32 cellular contexts compared by ENCODE assay signal in the genomic region with DNA sequence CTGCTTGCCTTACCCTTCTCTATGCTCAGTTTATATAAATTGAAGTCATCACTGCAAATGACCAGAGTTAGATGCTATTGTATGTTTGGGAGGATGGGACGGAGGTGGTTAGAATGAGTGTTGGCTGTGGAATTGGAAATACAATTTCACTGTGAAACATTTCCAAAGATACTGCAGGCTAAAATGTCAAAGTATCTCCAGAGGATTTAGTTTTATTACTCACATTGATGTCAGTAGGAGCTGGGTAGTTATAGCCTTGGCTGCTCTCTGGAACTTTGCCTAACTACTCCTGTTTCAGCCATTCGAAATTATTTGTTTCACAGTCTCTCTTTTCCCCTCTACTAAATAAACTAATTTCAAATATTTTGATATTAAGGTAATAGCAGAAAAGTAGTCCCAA.
DNase-seq lines count a peak whose midpoint lies in the region; ATAC-seq and TF ChIP-seq lines count a peak whose summit lies in the region.
"Had no signal": no experiment of that assay in that cellular context is flagged by ENCODE, and none has a peak within 500 bp of the region (broad histone marks: within the 10 kb centered on the region; RNA-seq: fewer than 3 reads in every experiment).

No MANE protein-coding gene starts in this region.

- H3K4me2 ChIP-seq in GM23248 (ENCODE audit: unreplicated experiment) = peak overlapping the region; percentile 18
- H3K4me2 ChIP-seq in SK-N-SH = no peak overlapping the region
- H3K4me2 ChIP-seq: GM23338, hepatocyte had no signal

- no peak for TF ChIP-seq EP300 in SK-N-SH (IDR thresholded peaks at IDR 0.05; ENCODE audit: borderline replicate concordance in 1 of 2, low read depth in 1 of 2, low read length in 1 of 2)

- H3F3A ChIP-seq in GM23248 (ENCODE audit: insufficient read depth) (peaks cover 8% of the 10 kb centered on the region; the same call in 1 of the 2 replicates), SK-N-SH (replicated peaks; ENCODE audit: insufficient read depth) (no peaks in the 10 kb centered on the region)

- 3 to 6% methylated on average over 2 of the region's 2 CpGs for WGBS in GM23248 (ENCODE audit: low coverage in 1 of 2, low lambda C conversion rate in 2 of 2, missing lambda C conversion rate in 2 of 2), 2 experiments
- 58% methylated on average over 2 of the region's 2 CpGs for WGBS in SK-N-SH (ENCODE audit: low lambda C conversion rate)

- TF ChIP-seq RAD21 in SK-N-SH (IDR thresholded peaks at IDR 0.05; ENCODE audit: low read length) = no peak

- H3K4me3 ChIP-seq in AG09309 (ENCODE audit: control insufficient read depth, low read depth, low read length) (no peak overlapping the region), GM23248 (no peak overlapping the region; the same call in 1 of the 2 replicates), SK-N-SH (ENCODE audit: low read depth in 2 of 2, low read length in 1 of 2) (no peak overlapping the region)
- H3K4me3 ChIP-seq: gastroesophageal sphincter, GM23338, hepatocyte, spleen, tibial artery had no signal

- H2AFZ ChIP-seq in GM23248 = peak overlapping the region; percentile 42
- H2AFZ ChIP-seq in SK-N-SH (ENCODE audit: low read depth) = no peak overlapping the region
- H2AFZ ChIP-seq: GM23338, hepatocyte had no signal

- H3K27me3 ChIP-seq in GM23248 (replicated peaks; ENCODE audit: insufficient read depth) = no peaks in the 10 kb centered on the region
- H3K27me3 ChIP-seq in SK-N-SH (ENCODE audit: insufficient read depth) = no peaks in the 10 kb centered on the region
- H3K27me3 ChIP-seq: gastroesophageal sphincter, hepatocyte, spleen, tibial artery had no signal

- TF ChIP-seq CTCF in AG09309 (IDR thresholded peaks at IDR 0.05; ENCODE audit: control insufficient read depth, insufficient read depth, low read depth, low read length, missing control alignments) = no peak
- TF ChIP-seq CTCF in SK-N-SH (IDR thresholded peaks at IDR 0.05) = no peak

- no peaks in the 10 kb centered on the region for H3K36me3 ChIP-seq in GM23248 (ENCODE audit: low read depth)
- no peaks in the 10 kb centered on the region for H3K36me3 ChIP-seq in SK-N-SH (replicated peaks in 1 of 2; ENCODE audit: control insufficient read depth in 1 of 2, insufficient read depth in 2 of 2, low read length in 1 of 2)
- H3K36me3 ChIP-seq: gastroesophageal sphincter, spleen, tibial artery had no signal

- H3K79me2 ChIP-seq in GM23248 (ENCODE audit: insufficient read depth) (no peaks in the 10 kb centered on the region), SK-N-SH (ENCODE audit: insufficient read depth) (no peaks in the 10 kb centered on the region)
- H3K79me2 ChIP-seq: hepatocyte had no signal

- peaks cover 13% of the 10 kb centered on the region for H3K4me1 ChIP-seq in GM23248 (ENCODE audit: insufficient read depth)
- no peaks in the 10 kb centered on the region for H3K4me1 ChIP-seq in SK-N-SH (ENCODE audit: control insufficient read depth in 1 of 2, insufficient read depth in 2 of 2, low read depth in 1 of 2, low read length in 1 of 2)
- H3K4me1 ChIP-seq: gastroesophageal sphincter, spleen had no signal

- no peaks in the 10 kb centered on the region for H3K9me2 ChIP-seq in GM23248 (ENCODE audit: insufficient read depth)
- no peaks in the 10 kb centered on the region for H3K9me2 ChIP-seq in SK-N-SH

- DNase-seq in AG09309 (ENCODE audit: low read depth) (peak; percentile 18), GM23248 (peak; percentile 76), fibroblast of gingiva (ENCODE audit: low read depth) (peak; percentile 74), sciatic nerve (ENCODE audit: low spot score) (no peak), SK-N-SH (no peak), NK-92 (lab: John Stamatoyannopoulos, UW; ENCODE audit: unreplicated experiment) (no peak)
- DNase-seq in natural killer cell treated with Interleukin-12 subunit alpha and Interleukin-12 subunit beta and Interleukin-15 and Interleukin-18, amount 100 ng/mL, for 72 hours (ENCODE audit: low spot score) = no peak
- DNase-seq: activated CD8-positive, alpha-beta memory T cell treated with anti-CD3 and anti-CD28 coated beads, Interleukin-2, amount 10 ng/mL, durations not matched to agents 7 days and 5 days; activated gamma-delta T cell treated with Interleukin-2 at 50 U/mL for 16 hours; activated naive CD8-positive, alpha-beta T cell treated with anti-CD3 and anti-CD28 coated beads, Interleukin-2, amount 10 ng/mL, durations not matched to agents 7 days and 5 days; activated T-cell treated with anti-CD3 and anti-CD28 coated beads, Interleukin-2, amount 50 U/mL, for 4 hours; erythroblast; HFFc6; left cardiac atrium; mammary epithelial cell; MV-4-11; NCI-H1436; NCI-H2081 treated with DMSO at 0.1 percent for 48 hours; NCI-H345; NCI-H774; nephron progenitor cell; RPMI8226; spleen; stimulated activated CD4-positive, alpha-beta T cell treated with anti-CD3 and anti-CD28 coated beads, Interleukin-2, amount 100 ng/mL, for 24 hours; T-helper 1 cell; tibial artery had no signal

- POLR2A ChIA-PET in SK-N-SH (lab: Yijun Ruan, JAX) = no interaction called here

- H3K4me3 Mint-ChIP-seq in natural killer cell treated with Interleukin-12 subunit alpha and Interleukin-12 subunit beta and Interleukin-15 and Interleukin-18, amount 100 ng/mL, for 72 hours = no peak overlapping the region
- H3K4me3 Mint-ChIP-seq: activated CD8-positive, alpha-beta memory T cell treated with anti-CD3 and anti-CD28 coated beads, Interleukin-2, amount 10 ng/mL, durations not matched to agents 7 days and 5 days; activated naive CD8-positive, alpha-beta T cell treated with anti-CD3 and anti-CD28 coated beads, Interleukin-2, amount 10 ng/mL, durations not matched to agents 7 days and 5 days; activated T-cell treated with anti-CD3 and anti-CD28 coated beads, Interleukin-2, amount 50 U/mL, for 4 hours; central memory CD8-positive, alpha-beta T cell; dendritic cell treated with granulocyte-macrophage colony-stimulating factor and Interleukin-4, amounts not matched to agents 40 ng/mL and 50 ng/mL, for 4 days; GM23338; HFFc6; nephron progenitor cell; stimulated activated naive CD8-positive, alpha-beta T cell treated with anti-CD3 and anti-CD28 coated beads, Interleukin-15, Interleukin-2, amounts not matched to agents 100 ng/mL and 50 ng/mL, for 24 hours had no signal

- peak overlapping the region; percentile 28 for H3K27ac ChIP-seq in GM23248
- H3K27ac ChIP-seq in SK-N-SH (ENCODE audit: low read depth in 2 of 2, low read length in 1 of 2) = no peak overlapping the region
- H3K27ac ChIP-seq: gastroesophageal sphincter, hepatocyte, spleen, tibial artery had no signal

- peak; percentile 81 for ATAC-seq in sciatic nerve
- ATAC-seq in natural killer cell treated with Interleukin-12 subunit alpha and Interleukin-12 subunit beta and Interleukin-15 and Interleukin-18, amount 100 ng/mL, for 72 hours = no peak
- ATAC-seq: activated CD8-positive, alpha-beta memory T cell treated with anti-CD3 and anti-CD28 coated beads, Interleukin-2, amount 10 ng/mL, durations not matched to agents 7 days and 5 days; activated T-cell treated with anti-CD3 and anti-CD28 coated beads, Interleukin-2, amount 50 U/mL, for 4 hours; gastroesophageal sphincter; GM23338; left cardiac atrium had no signal

- H3K9me3 ChIP-seq in GM23248 (ENCODE audit: low read depth) (no peaks in the 10 kb centered on the region), SK-N-SH (no peaks in the 10 kb centered on the region)
- H3K9me3 ChIP-seq: gastroesophageal sphincter, spleen, tibial artery had no signal

- no peaks in the 10 kb centered on the region for H3K9me3 Mint-ChIP-seq in natural killer cell treated with Interleukin-12 subunit alpha and Interleukin-12 subunit beta and Interleukin-15 and Interleukin-18, amount 100 ng/mL, for 72 hours
- H3K9me3 Mint-ChIP-seq: activated T-cell treated with anti-CD3 and anti-CD28 coated beads, Interleukin-2, amount 50 U/mL, for 4 hours; central memory CD8-positive, alpha-beta T cell; dendritic cell treated with granulocyte-macrophage colony-stimulating factor and Interleukin-4, amounts not matched to agents 40 ng/mL and 50 ng/mL, for 4 days; GM23338; HFFc6; nephron progenitor cell had no signal

- H3K9ac ChIP-seq in GM23248 = 0 out of 2 replicates have a peak overlapping the region, but pooled peaks have one; percentile 16
- no peak overlapping the region for H3K9ac ChIP-seq in SK-N-SH

- in situ Hi-C loops in GM23248 (cut with MboI) = no loop called here

- H4K20me1 ChIP-seq in GM23248 (ENCODE audit: insufficient read depth) = no peaks in the 10 kb centered on the region
- no peaks in the 10 kb centered on the region for H4K20me1 ChIP-seq in SK-N-SH (ENCODE audit: insufficient read depth)

- CTCF ChIA-PET in SK-N-SH (lab: Yijun Ruan, JAX) = no interaction called here

- H3K4me1 Mint-ChIP-seq in natural killer cell treated with Interleukin-12 subunit alpha and Interleukin-12 subunit beta and Interleukin-15 and Interleukin-18, amount 100 ng/mL, for 72 hours (ENCODE audit: low read depth in 2 of 2) = no peaks in the 10 kb centered on the region
- H3K4me1 Mint-ChIP-seq: activated CD8-positive, alpha-beta memory T cell treated with anti-CD3 and anti-CD28 coated beads, Interleukin-2, amount 10 ng/mL, durations not matched to agents 7 days and 5 days; activated naive CD8-positive, alpha-beta T cell treated with anti-CD3 and anti-CD28 coated beads, Interleukin-2, amount 10 ng/mL, durations not matched to agents 7 days and 5 days; central memory CD8-positive, alpha-beta T cell; GM23338; nephron progenitor cell had no signal

- intact Hi-C loops in sciatic nerve (cut with DNase I) = no loop called here

- H3K27me3 Mint-ChIP-seq in natural killer cell treated with Interleukin-12 subunit alpha and Interleukin-12 subunit beta and Interleukin-15 and Interleukin-18, amount 100 ng/mL, for 72 hours = no peaks in the 10 kb centered on the region
- H3K27me3 Mint-ChIP-seq: dendritic cell treated with granulocyte-macrophage colony-stimulating factor and Interleukin-4, amounts not matched to agents 40 ng/mL and 50 ng/mL, for 4 days had no signal

- H3K36me3 Mint-ChIP-seq in natural killer cell treated with Interleukin-12 subunit alpha and Interleukin-12 subunit beta and Interleukin-15 and Interleukin-18, amount 100 ng/mL, for 72 hours = no peaks in the 10 kb centered on the region
- H3K36me3 Mint-ChIP-seq: activated CD8-positive, alpha-beta memory T cell treated with anti-CD3 and anti-CD28 coated beads, Interleukin-2, amount 10 ng/mL, durations not matched to agents 7 days and 5 days; activated naive CD8-positive, alpha-beta T cell treated with anti-CD3 and anti-CD28 coated beads, Interleukin-2, amount 10 ng/mL, durations not matched to agents 7 days and 5 days had no signal

- H3K27ac Mint-ChIP-seq in natural killer cell treated with Interleukin-12 subunit alpha and Interleukin-12 subunit beta and Interleukin-15 and Interleukin-18, amount 100 ng/mL, for 72 hours = no peak overlapping the region
- H3K27ac Mint-ChIP-seq: activated CD8-positive, alpha-beta memory T cell treated with anti-CD3 and anti-CD28 coated beads, Interleukin-2, amount 10 ng/mL, durations not matched to agents 7 days and 5 days; activated naive CD8-positive, alpha-beta T cell treated with anti-CD3 and anti-CD28 coated beads, Interleukin-2, amount 10 ng/mL, durations not matched to agents 7 days and 5 days; dendritic cell treated with granulocyte-macrophage colony-stimulating factor and Interleukin-4, amounts not matched to agents 40 ng/mL and 50 ng/mL, for 4 days; GM23338; HFFc6; nephron progenitor cell; stimulated activated naive CD8-positive, alpha-beta T cell treated with anti-CD3 and anti-CD28 coated beads, Interleukin-15, Interleukin-2, amounts not matched to agents 100 ng/mL and 50 ng/mL, for 24 hours had no signal

Comparison
In these comparisons a context has a peak if more than half of its experiments do, and no peak if none do; other contexts are left out.
1. DNase-seq: peak in AG09309 (single experiment), GM23248 (single experiment) and fibroblast of gingiva (single experiment); none in sciatic nerve (single experiment), natural killer cell treated with Interleukin-12 subunit alpha and Interleukin-12 subunit beta and Interleukin-15 and Interleukin-18, amount 100 ng/mL, for 72 hours (single experiment), SK-N-SH (single experiment) and NK-92 (single experiment).